ENCODE assay signal across 8 cellular contexts in genomic region chr16:4263504-4264436, GRCh38. TPM values are rescaled to one million over a fixed set of nuclear protein-coding genes. Genes with fewer than 3 reads are reported as not detected.
DNase-seq lines count a peak whose midpoint lies in the region; ATAC-seq, FAIRE-seq and TF ChIP-seq lines count a peak whose summit lies in the region.

No MANE protein-coding gene starts in this region.

- H3K9me3 ChIP-seq in A549: no peaks in the 10 kb centered on the region
- no peaks in the 10 kb centered on the region for H3K9me3 ChIP-seq in HEK293 (ENCODE audit: control insufficient read depth, insufficient read depth, low read depth, low read length)

- no peak for TF ChIP-seq CTCF in A549 (IDR thresholded peaks at IDR 0.05)
- no peak for TF ChIP-seq CTCF in HEK293 (tag by site-specific recombination; IDR thresholded peaks at IDR 0.05)

- no peak overlapping the region for H3K4me2 ChIP-seq in A549

- DNase-seq in A549 (ENCODE audit: low read depth in 1 of 2, low spot score in 1 of 2) (peak; percentile 43 to 46), brain pericyte (ENCODE audit: low read depth, low spot score) (peak; percentile 79), lung microvascular endothelial cell (ENCODE audit: low read depth in 2 of 2) (peak; percentile 43 to 44), UCSD-AML1 (lab: John Stamatoyannopoulos, UW; ENCODE audit: unreplicated experiment) (no peak), DMS79 (lab: John Stamatoyannopoulos, UW) (no peak), NCI-H226 (no peak)

- POLR2A ChIA-PET in A549 (lab: Yijun Ruan, JAX) (interaction anchor here (0.6 kb wide), 1 partner anchor 330 kb away, joined by 3 read pairs; no protein-coding TSS in a partner anchor), HEK293 (lab: Yijun Ruan, JAX) (no interaction called here)

- H3K4me1 ChIP-seq in A549 (peaks cover 9% of the 10 kb centered on the region; the same call in 1 of the 3 replicates), HEK293 (ENCODE audit: control insufficient read depth, insufficient read depth, low read length) (no peaks in the 10 kb centered on the region)

- ATAC-seq in A549 (peak; percentile 53 to 78), GM18868 (IDR thresholded peaks at IDR 0.05; ENCODE audit: unreplicated experiment) (no peak)

- no peak for FAIRE-seq in A549 (lab: Jason Lieb, UNC)

- WGBS in A549 (ENCODE audit: missing lambda C conversion rate): 82% methylated on average over 23 of the region's 39 CpGs

- no peak overlapping the region for H3K4me3 ChIP-seq in A549
- H3K4me3 ChIP-seq in HEK293 (ENCODE audit: low read depth, low read length): no peak overlapping the region

- TF ChIP-seq POLR2A in A549 (IDR thresholded peaks at IDR 0.05; ENCODE audit: low read length): no peak

- no peak for TF ChIP-seq EP300 in A549 (IDR thresholded peaks at IDR 0.05)

- peaks cover under 1 to 31% of the 10 kb centered on the region in 2 experiments; a peak in 2 of 3 replicates for H3K36me3 ChIP-seq in HEK293 (ENCODE audit: control insufficient read depth in 2 of 2, insufficient read depth in 1 of 2, low read length in 2 of 2)

- no peak overlapping the region for H3K27ac ChIP-seq in A549
- H3K27ac ChIP-seq in HEK293 (ENCODE audit: extremely low read depth, low read depth, low read length): no peak overlapping the region

- CTCF ChIA-PET in A549 (lab: Yijun Ruan, JAX): interaction anchor here (0.7 to 5.5 kb wide), 11 partner anchors 7 to 284 kb away, joined by 3 to 62 read pairs (median 17); no protein-coding TSS in a partner anchor
- CTCF ChIA-PET in HEK293 (lab: Yijun Ruan, JAX): interaction anchor here (1.2 to 1.6 kb wide), 2 partner anchors 10 kb away, joined by 5 to 11 read pairs; no protein-coding TSS in a partner anchor

- no peak for TF ChIP-seq RAD21 in A549 (conservative IDR thresholded peaks at IDR 0.05 in 1 of 2, IDR thresholded peaks at IDR 0.05 in 1 of 2)

TF ChIP-seq in A549, 52 proteins besides CTCF, POLR2A, EP300 and RAD21:
- no peak for TF ChIP-seq KDM1A (IDR thresholded peaks at IDR 0.05; ENCODE audit: low read depth)
- TF ChIP-seq FOSL2 (IDR thresholded peaks at IDR 0.05): no peak
- TF ChIP-seq FOSL2 (CRISPR knock-in tag; IDR thresholded peaks at IDR 0.05): no peak
- TF ChIP-seq EHMT2 (IDR thresholded peaks at IDR 0.05; ENCODE audit: low read depth): no peak
- no peak for TF ChIP-seq CBX2 (IDR thresholded peaks at IDR 0.05; ENCODE audit: borderline replicate concordance, low read depth)
- TF ChIP-seq SMC3 (IDR thresholded peaks at IDR 0.05): no peak
- TF ChIP-seq NFE2L2 (conservative IDR thresholded peaks at IDR 0.05; ENCODE audit: low read length): no peak
- no peak for TF ChIP-seq HOXA7 (CRISPR knock-in tag; IDR thresholded peaks at IDR 0.05)
- TF ChIP-seq NPAS2 (CRISPR knock-in tag; IDR thresholded peaks at IDR 0.05; ENCODE audit: borderline replicate concordance): no peak
- TF ChIP-seq ELK1 (IDR thresholded peaks at IDR 0.05; ENCODE audit: low read depth, low read length): no peak
- TF ChIP-seq HEYL (CRISPR knock-in tag; IDR thresholded peaks at IDR 0.05): no peak
- TF ChIP-seq SREBF2 (IDR thresholded peaks at IDR 0.05): no peak
- no peak for TF ChIP-seq MAZ (IDR thresholded peaks at IDR 0.05; ENCODE audit: borderline replicate concordance, low read depth, low read length)
TF ChIP-seq in A549: peak in this region for 0.

TF ChIP-seq in HEK293, 187 proteins besides CTCF, POLR2A, EP300 and RAD21 (continues in another document):
- TF ChIP-seq ZNF10 (tag by site-specific recombination; IDR thresholded peaks at IDR 0.05) (no peak), KLF9 (tag by site-specific recombination; IDR thresholded peaks at IDR 0.05; ENCODE audit: low read depth) (peak; percentile 96), ZNF2 (tag by site-specific recombination; IDR thresholded peaks at IDR 0.05) (no peak), ZNF629 (tag by site-specific recombination; IDR thresholded peaks at IDR 0.05) (no peak), ZBTB8A (tag by site-specific recombination; IDR thresholded peaks at IDR 0.05) (peak; percentile 31), ZBTB10 (tag by site-specific recombination; IDR thresholded peaks at IDR 0.05) (no peak), ZNF214 (tag by site-specific recombination; IDR thresholded peaks at IDR 0.05; ENCODE audit: borderline replicate concordance) (no peak), ZNF221 (tag by site-specific recombination; IDR thresholded peaks at IDR 0.05; ENCODE audit: borderline replicate concordance) (no peak), PRDM10 (tag by site-specific recombination; IDR thresholded peaks at IDR 0.05) (no peak), ZNF248 (tag by site-specific recombination; IDR thresholded peaks at IDR 0.05) (no peak), BCL11A (tag by site-specific recombination; IDR thresholded peaks at IDR 0.05; ENCODE audit: low read depth) (no peak), MYNN (tag by site-specific recombination; IDR thresholded peaks at IDR 0.05; ENCODE audit: borderline replicate concordance) (no peak)

RNA-seq across cellular contexts. Expression of gene TFAP4, which starts 9.1 kb away (rescaled TPM):
- polyA plus RNA-seq in A549 (2011; rRNA removed) (7.0 and 7.2 TPM in 2 replicates), A549 (2017; fragmentation: RNase III; extraction: RNeasy Plus Mini Kit Qiagen cat#74134 plus additional on column Dnase treatment) (13.6 to 15.7 TPM (median 14.7 TPM) in 3 replicates)
- polyA plus RNA-seq in A549 (2012; cell fraction: cytosol; rRNA removed): 19.1 and 22.2 TPM in 2 replicates
- polyA plus RNA-seq in A549 (2012; cell fraction: nucleus; rRNA removed): 25.1 and 33.1 TPM in 2 replicates
- 30.3 and 41.0 TPM in 2 replicates for polyA minus RNA-seq in A549 (2011; rRNA and poly(A)+ RNA removed)
- 2.8 and 3.0 TPM in 2 replicates for total RNA-seq in lung microvascular endothelial cell

RNA-seq across cellular contexts. Expression of gene SRL, which starts 21.9 kb away (rescaled TPM):
- polyA plus RNA-seq in A549 (2011; rRNA removed) (not detected in 2 replicates), A549 (2017; fragmentation: RNase III; extraction: RNeasy Plus Mini Kit Qiagen cat#74134 plus additional on column Dnase treatment) (0.03 to 0.05 TPM (median 0.03 TPM) in 3 replicates)
- 0.01 TPM in 1 of 2 replicates, not detected in the other for polyA plus RNA-seq in A549 (2012; cell fraction: cytosol; rRNA removed)
- 0.05 TPM in 1 of 2 replicates, not detected in the other for polyA plus RNA-seq in A549 (2012; cell fraction: nucleus; rRNA removed)
- polyA minus RNA-seq in A549 (2011; rRNA and poly(A)+ RNA removed): 0.12 TPM in 1 of 2 replicates, not detected in the other
- under 0.01 and 0.20 TPM in 2 replicates for total RNA-seq in lung microvascular endothelial cell

RNA-seq across cellular contexts. Expression of gene GLIS2, which starts 52.1 kb away (rescaled TPM):
- polyA plus RNA-seq in A549 (2011; rRNA removed): 5.5 and 6.8 TPM in 2 replicates
- polyA plus RNA-seq in A549 (2012; cell fraction: cytosol; rRNA removed): 20.8 and 29.4 TPM in 2 replicates
- 37.1 and 54.5 TPM in 2 replicates for polyA plus RNA-seq in A549 (2012; cell fraction: nucleus; rRNA removed)
- polyA plus RNA-seq in A549 (2017; fragmentation: RNase III; extraction: RNeasy Plus Mini Kit Qiagen cat#74134 plus additional on column Dnase treatment): 15.8 to 19.5 TPM (median 16.3 TPM) in 3 replicates
- 3.3 and 6.4 TPM in 2 replicates for polyA minus RNA-seq in A549 (2011; rRNA and poly(A)+ RNA removed)
- 0.20 and 0.65 TPM in 2 replicates for total RNA-seq in lung microvascular endothelial cell

Comparison
In these comparisons a context has a peak if more than half of its experiments do, and no peak if none do; other contexts are left out.
1. DNase-seq: peak in A549 (2 of 2), brain pericyte (single experiment) and lung microvascular endothelial cell (2 of 2); none in UCSD-AML1 (single experiment), DMS79 (single experiment) and NCI-H226 (single experiment).